1 cellular context compared by ENCODE assay signal in the genomic region with DNA sequence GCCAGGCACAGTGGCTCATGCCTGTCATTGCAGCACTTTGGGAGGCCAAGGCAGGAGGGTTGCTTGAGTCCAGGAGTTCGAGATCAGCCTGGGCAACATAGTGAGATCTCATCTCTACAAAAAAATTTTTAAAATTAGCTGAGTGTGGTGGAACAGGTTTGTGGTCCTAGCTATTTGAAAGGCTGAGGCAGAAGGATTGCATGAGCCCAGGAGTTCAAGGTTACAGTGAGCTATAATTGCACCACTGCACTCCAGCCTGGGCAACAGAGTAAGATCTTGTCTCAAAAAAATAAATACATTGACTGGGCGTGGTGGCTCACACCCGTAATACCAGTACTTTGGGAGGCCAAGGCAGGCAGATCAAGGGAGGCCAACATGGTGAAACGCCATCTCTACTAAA.
A peak's percentile ranks its signal among the peaks of the same experiment; 100 is the strongest.
TF ChIP-seq lines count a peak whose summit lies in the region.

No MANE protein-coding gene starts in this region.

TF ChIP-seq in HepG2, 621 proteins besides CTCF, POLR2A, EP300 and RAD21 (continued from another document):
- TF ChIP-seq ZNF460 (CRISPR knock-in tag; IDR thresholded peaks at IDR 0.05; ENCODE audit: borderline replicate concordance) (peak; percentile 76; the same call in 1 of the 2 replicates), ZMYM2 (CRISPR knock-in tag; IDR thresholded peaks at IDR 0.05) (0 out of 2 replicates have a peak, but pooled peaks have one; percentile 24)
TF ChIP-seq in HepG2: peak in this region for 8; not testable (repeated sequence) for 613.
